ENCODE assay signal across 8 cellular contexts in the genomic region with DNA sequence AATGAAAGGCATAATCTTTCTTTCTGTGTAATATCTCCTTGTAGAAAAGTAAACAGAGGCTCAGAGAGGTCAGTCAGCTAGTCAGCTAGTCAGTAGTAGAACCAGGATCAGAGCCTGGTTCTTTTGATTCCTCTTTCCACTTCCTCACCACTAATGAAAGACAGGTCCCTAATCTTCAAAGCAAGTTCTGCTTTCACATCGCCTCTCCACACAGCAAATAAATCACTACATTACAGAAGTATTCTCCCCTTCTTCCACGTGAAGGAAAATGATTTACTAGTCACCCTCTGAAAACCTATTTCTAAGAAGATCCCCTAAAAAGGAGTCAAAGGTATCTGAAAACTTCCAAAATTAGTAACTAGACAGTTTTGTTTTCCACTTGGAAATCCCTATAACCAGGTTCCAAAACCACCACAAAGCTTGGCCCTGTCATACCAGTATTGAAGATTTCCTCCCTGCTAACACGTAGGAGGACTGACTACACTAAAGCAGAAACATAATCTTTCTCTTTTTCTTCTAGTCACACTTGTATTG.
A peak's percentile ranks its signal among the peaks of the same experiment; 100 is the strongest.
DNase-seq lines count a peak whose midpoint lies in the region; ATAC-seq and TF ChIP-seq lines count a peak whose summit lies in the region.

No MANE protein-coding gene starts in this region.

- no peaks in the 10 kb centered on the region for H3K36me3 Mint-ChIP-seq in Caco-2 (ENCODE audit: insufficient read depth, unreplicated experiment)

- H3K4me2 ChIP-seq in OCI-LY7 (ENCODE audit: low read length) = peak overlapping the region; percentile 52

- H3K9me2 ChIP-seq in OCI-LY7 (ENCODE audit: insufficient read depth, low read length) = no peaks in the 10 kb centered on the region

- H3K4me3 ChIP-seq in OCI-LY7 (ENCODE audit: low read depth, low read length, poor library complexity, severe bottlenecking) (no peak overlapping the region), lower lobe of right lung (no peak overlapping the region), Caco-2 (ENCODE audit: low read depth, low read length) (no peak overlapping the region)

- H3K27me3 Mint-ChIP-seq in Caco-2 (ENCODE audit: insufficient read depth, unreplicated experiment) = no peaks in the 10 kb centered on the region

- H3K27ac ChIP-seq in OCI-LY7 (ENCODE audit: low read depth, low read length, poor library complexity, severe bottlenecking) = peak overlapping the region; percentile 80
- H3K27ac ChIP-seq in lower lobe of right lung = peak overlapping the region; percentile 19

- TF ChIP-seq CTCF in OCI-LY7 (conservative IDR thresholded peaks at IDR 0.05; ENCODE audit: low read length) (peak; percentile 5; the same call in 1 of the 2 replicates), lower lobe of right lung (IDR thresholded peaks at IDR 0.05) (no peak), Caco-2 (IDR thresholded peaks at IDR 0.05; ENCODE audit: insufficient read depth in 1 of 2, low read depth in 1 of 2, low read length in 1 of 2, severe bottlenecking in 1 of 2, unreplicated experiment in 1 of 2) (no peak)

- peaks cover 8% of the 10 kb centered on the region for H3K4me1 Mint-ChIP-seq in Caco-2 (ENCODE audit: low read depth, unreplicated experiment)

- intact Hi-C loops in OCI-LY7 (cut with micrococcal nuclease; ENCODE audit: unreplicated experiment) = no loop called here
- intact Hi-C loops in lower lobe of right lung (cut with DNase I) = no loop called here
- intact Hi-C loops in Caco-2 (cut with micrococcal nuclease; ENCODE audit: unreplicated experiment) = loop anchor here (1.0 to 2.0 kb wide), 2 partner anchors 123 to 591 kb away; no protein-coding TSS in a partner anchor

- DNase-seq in OCI-LY7 (ENCODE audit: low spot score) = peak; percentile 63
- no peak for DNase-seq in lower lobe of right lung
- no peak for DNase-seq in NK-92 treated with Interleukin-12 subunit alpha and Interleukin-12 subunit beta, amount 100 ng/mL, for 24 hours (lab: John Stamatoyannopoulos, UW)
- no peak for DNase-seq in Caco-2
- no peak for DNase-seq in activated CD4-positive, alpha-beta T cell treated with anti-CD3 and anti-CD28 coated beads, Interleukin-2, amount 50 U/mL, for 4 hours
- DNase-seq in NCI-H526 treated with DMSO at 0.1 percent for 48 hours (lab: John Stamatoyannopoulos, UW) = no peak

- ATAC-seq in GM19023 (IDR thresholded peaks at IDR 0.05; ENCODE audit: unreplicated experiment) (peak; percentile 74), HG02798 (IDR thresholded peaks at IDR 0.05; ENCODE audit: poor library complexity, unreplicated experiment) (peak; percentile 79), lower lobe of right lung (peak; percentile 56 to 62)

- H3K27me3 ChIP-seq in lower lobe of right lung (ENCODE audit: low read depth) = no peaks in the 10 kb centered on the region
- H3K27me3 ChIP-seq in Caco-2 (replicated peaks; ENCODE audit: control insufficient read depth, insufficient read depth, low read length) = no peaks in the 10 kb centered on the region

- BruUV-seq in OCI-LY7 (replicated peaks; lab: Mats Ljungman, UMichigan) (no TSS peak), Caco-2 (replicated peaks; lab: Mats Ljungman, UMichigan) (no TSS peak)

- H3K79me2 ChIP-seq in OCI-LY7 (ENCODE audit: insufficient read depth, low read depth, low read length) = no peaks in the 10 kb centered on the region

- H3K4me1 ChIP-seq in OCI-LY7 (ENCODE audit: insufficient read depth, low read length, poor library complexity, severe bottlenecking) (peaks cover 22% of the 10 kb centered on the region), lower lobe of right lung (peaks cover 14% of the 10 kb centered on the region), Caco-2 (peaks cover 21% of the 10 kb centered on the region)

- H3K27ac Mint-ChIP-seq in Caco-2 (ENCODE audit: unreplicated experiment) = no peak overlapping the region

- H2AFZ ChIP-seq in OCI-LY7 (ENCODE audit: low read length) = peak overlapping the region; percentile 82; the same call in 1 of the 2 replicates

- H3K9me3 ChIP-seq in OCI-LY7 (ENCODE audit: low read length) = no peaks in the 10 kb centered on the region
- H3K9me3 ChIP-seq in lower lobe of right lung = no peaks in the 10 kb centered on the region
- no peaks in the 10 kb centered on the region for H3K9me3 ChIP-seq in Caco-2

- no peak overlapping the region for H3K4me3 Mint-ChIP-seq in Caco-2 (ENCODE audit: unreplicated experiment)

- CTCF ChIA-PET in OCI-LY7 (lab: Charles Lee; ENCODE audit: unreplicated experiment) (no interaction called here), Caco-2 (lab: Charles Lee) (interaction anchor here (0.5 to 1.4 kb wide), 3 partner anchors 9 to 672 kb away, joined by 3 to 5 read pairs (median 3); no protein-coding TSS in a partner anchor)

- H3K36me3 ChIP-seq in OCI-LY7 (ENCODE audit: insufficient read depth, low read length) = no peaks in the 10 kb centered on the region
- H3K36me3 ChIP-seq in lower lobe of right lung = no peaks in the 10 kb centered on the region
- no peaks in the 10 kb centered on the region for H3K36me3 ChIP-seq in Caco-2 (ENCODE audit: control insufficient read depth, insufficient read depth, low read length)

- POLR2A ChIA-PET in OCI-LY7 (lab: Charles Lee) (interaction anchor here (0.7 kb wide), 1 partner anchor 10 kb away, joined by 5 read pairs; no protein-coding TSS in a partner anchor), Caco-2 (lab: Charles Lee) (no interaction called here)

- H4K20me1 ChIP-seq in OCI-LY7 (ENCODE audit: insufficient read depth, low read length) = no peaks in the 10 kb centered on the region

- peaks cover 2% of the 10 kb centered on the region for H3K9me3 Mint-ChIP-seq in Caco-2 (ENCODE audit: unreplicated experiment)
